Comparison of ENCODE assay signal across 10 cellular contexts in the genomic region with DNA sequence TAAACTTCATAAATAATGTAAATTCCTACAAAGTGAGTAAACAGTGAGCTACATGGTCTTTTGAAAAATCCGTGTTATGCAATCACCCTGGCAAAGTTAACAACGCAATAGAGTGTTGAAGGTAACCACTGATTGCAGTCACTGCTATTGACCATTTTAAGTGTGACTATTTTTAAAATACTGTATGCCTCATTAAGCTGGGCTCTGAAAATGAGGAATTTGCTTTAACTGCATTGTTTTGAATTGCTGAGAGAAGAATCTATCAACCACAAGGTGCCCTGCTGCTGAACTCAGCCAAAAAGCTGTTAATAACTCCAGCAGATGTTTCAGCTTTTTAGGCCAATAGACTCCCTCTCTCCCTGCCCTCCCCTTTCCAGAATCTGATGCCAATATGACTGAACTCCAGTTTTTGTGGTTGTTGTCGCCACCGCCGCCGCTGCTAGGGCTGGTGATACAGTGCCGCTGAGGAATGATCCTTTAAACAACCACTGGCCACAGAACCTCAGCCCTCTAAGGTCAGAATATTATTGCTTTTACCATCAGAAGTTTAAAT. TPM values are rescaled to one million over a fixed set of nuclear protein-coding genes. Genes with fewer than 3 reads are reported as not detected.
DNase-seq lines count a peak whose midpoint lies in the region; ATAC-seq and TF ChIP-seq lines count a peak whose summit lies in the region.
"Had no signal": no experiment of that assay in that cellular context is flagged by ENCODE, and none has a peak within 500 bp of the region (broad histone marks: within the 10 kb centered on the region; RNA-seq: fewer than 3 reads in every experiment).

No MANE protein-coding gene starts in this region.

- H3K9me3 ChIP-seq in upper lobe of right lung: no peaks in the 10 kb centered on the region
- H3K9me3 ChIP-seq in CD4-positive, alpha-beta memory T cell (ENCODE audit: control insufficient read depth in 1 of 2, low read length in 2 of 2): no peaks in the 10 kb centered on the region

- CTCF ChIA-PET in CD4-positive, alpha-beta memory T cell (lab: Charles Lee; ENCODE audit: partially characterized antibody): no interaction called here

- H3K9me3 Mint-ChIP-seq in CD4-positive, alpha-beta memory T cell: no peaks in the 10 kb centered on the region

- TF ChIP-seq CTCF in astrocyte of the spinal cord (IDR thresholded peaks at IDR 0.05; ENCODE audit: low read depth, low read length): no peak
- no peak for TF ChIP-seq CTCF in upper lobe of right lung (IDR thresholded peaks at IDR 0.05)

- peak; percentile 53 for DNase-seq in NCI-H2107 treated with DMSO at 0.1 percent for 48 hours (lab: John Stamatoyannopoulos, UW; ENCODE audit: unreplicated experiment)
- DNase-seq in NCI-H2107 (lab: John Stamatoyannopoulos, UW): no peak
- DNase-seq in astrocyte of the spinal cord (ENCODE audit: low read depth, low spot score): peak; percentile 73
- DNase-seq in kidney tubule cell (ENCODE audit: low spot score): peak; percentile 78
- no peak for DNase-seq in upper lobe of right lung
- DNase-seq in NCI-H774 (lab: John Stamatoyannopoulos, UW): no peak
- no peak for DNase-seq in CD4-positive, alpha-beta memory T cell
- DNase-seq: PC-3 had no signal

- no peaks in the 10 kb centered on the region for H3K27me3 Mint-ChIP-seq in CD4-positive, alpha-beta memory T cell

- POLR2A ChIA-PET in CD4-positive, alpha-beta memory T cell (lab: Charles Lee; ENCODE audit: partially characterized antibody): no interaction called here

- H3K27ac Mint-ChIP-seq in CD4-positive, alpha-beta memory T cell: peak overlapping the region in 1 of 7 donors; percentile 64

- no peaks in the 10 kb centered on the region for H3K36me3 Mint-ChIP-seq in CD4-positive, alpha-beta memory T cell

- intact Hi-C loops in upper lobe of right lung (cut with DNase I): no loop called here
- intact Hi-C loops in CD4-positive, alpha-beta memory T cell (cut with micrococcal nuclease): no loop called here

- in situ Hi-C loops in astrocyte of the spinal cord (cut with HindIII; ENCODE audit: low sequenced_read_pairs): no loop called here

- ATAC-seq in upper lobe of right lung: peak; percentile 74
- no peak for ATAC-seq in GM19023 (IDR thresholded peaks at IDR 0.05; ENCODE audit: unreplicated experiment)
- ATAC-seq: PC-3 had no signal

- H3K27me3 ChIP-seq in upper lobe of right lung: no peaks in the 10 kb centered on the region
- no peaks in the 10 kb centered on the region for H3K27me3 ChIP-seq in CD4-positive, alpha-beta memory T cell (ENCODE audit: insufficient read depth, low read length)

- no peaks in the 10 kb centered on the region for H3K4me1 ChIP-seq in upper lobe of right lung
- H3K4me1 ChIP-seq in CD4-positive, alpha-beta memory T cell (ENCODE audit: insufficient read depth, low read length): no peaks in the 10 kb centered on the region

- no peak overlapping the region for H3K4me3 Mint-ChIP-seq in CD4-positive, alpha-beta memory T cell

- H3K4me1 Mint-ChIP-seq in CD4-positive, alpha-beta memory T cell: no peaks in the 10 kb centered on the region

- no peak overlapping the region for H3K4me3 ChIP-seq in astrocyte of the spinal cord (ENCODE audit: low read depth, low read length)
- no peak overlapping the region for H3K4me3 ChIP-seq in upper lobe of right lung
- no peak overlapping the region for H3K4me3 ChIP-seq in CD4-positive, alpha-beta memory T cell (ENCODE audit: low read length in 2 of 2)

- H3K36me3 ChIP-seq in upper lobe of right lung: no peaks in the 10 kb centered on the region
- no peaks in the 10 kb centered on the region for H3K36me3 ChIP-seq in CD4-positive, alpha-beta memory T cell (ENCODE audit: insufficient read depth, low read length)

- H3K27ac ChIP-seq in upper lobe of right lung: peak overlapping the region; percentile 55
- no peak overlapping the region for H3K27ac ChIP-seq in CD4-positive, alpha-beta memory T cell (ENCODE audit: low read depth, low read length)
- H3K27ac ChIP-seq: 22Rv1 had no signal

RNA-seq across cellular contexts. Expression of a gene that starts 35.3 kb away (rescaled TPM):
- 147 TPM for total RNA-seq in upper lobe of right lung
- 100 to 1,000 TPM; 227 to 245 TPM for total RNA-seq in CD4-positive, alpha-beta memory T cell
- 10 to 100 TPM; 18.5 to 57.4 TPM for polyA plus RNA-seq in CD4-positive, alpha-beta memory T cell

Comparison
In these comparisons a context has a peak if more than half of its experiments do, and no peak if none do; other contexts are left out.
1. DNase-seq: peak in NCI-H2107 treated with DMSO at 0.1 percent for 48 hours (single experiment), astrocyte of the spinal cord (single experiment) and kidney tubule cell (single experiment); none in NCI-H2107 (single experiment), upper lobe of right lung (single experiment), NCI-H774 (single experiment) and CD4-positive, alpha-beta memory T cell (0 of 5).